36 cellular contexts compared by ENCODE assay signal in genomic region chr10:56068040-56068439, GRCh38.
"Had no signal": no experiment of that assay in that cellular context is flagged by ENCODE, and none has a peak within 500 bp of the region (broad histone marks: within the 10 kb centered on the region; RNA-seq: fewer than 3 reads in every experiment).

No MANE protein-coding gene starts in this region.

- H3K9me3 ChIP-seq: ascending aorta had no signal

- H3K27ac Mint-ChIP-seq: activated B cell treated with CpG ODN at 0.5 μM for 24 hours; activated CD4-positive, alpha-beta memory T cell treated with anti-CD3 and anti-CD28 coated beads for 36 hours; activated CD4-positive, alpha-beta T cell treated with anti-CD3 and anti-CD28 coated beads, Interleukin-2, amount 10 ng/mL, durations not matched to agents 24 days and 14 days; activated CD8-positive, alpha-beta T cell treated with anti-CD3 and anti-CD28 coated beads for 36 hours; activated naive CD4-positive, alpha-beta T cell treated with anti-CD3 and anti-CD28 coated beads, Interleukin-2, amount 10 ng/mL, durations not matched to agents 7 days and 5 days; activated naive CD4-positive, alpha-beta T cell treated with anti-CD3 and anti-CD28 coated beads, Interleukin-2, amount 50 U/mL, for 24 hours; activated naive CD8-positive, alpha-beta T cell; activated naive CD8-positive, alpha-beta T cell treated with anti-CD3 and anti-CD28 coated beads, Interleukin-2, amount 10 ng/mL, durations not matched to agents 7 days and 5 days; activated naive CD8-positive, alpha-beta T cell treated with anti-CD3 and anti-CD28 coated beads, Interleukin-2, amount 50 U/mL, for 24 hours; activated T-helper 2 cell treated with anti-CD3 and anti-CD28 coated beads, Interferon-gamma antibody, Interleukin-2, Interleukin-4, amounts not matched to agents 10 μg/mL and 5 μg/mL and 100 μg/mL, durations not matched to agents 14 hours and 24 hours and 36 hours; brain; T-helper 1 cell treated with Interleukin-12 subunit alpha and Interleukin-12 subunit beta and Interleukin-4 antibody, amounts not matched to agents 30 μg/mL and 1 μg/mL, for 36 hours; T-helper 2 cell treated with Interferon-gamma antibody and Interleukin-4, amounts not matched to agents 5 μg/mL and 100 μg/mL, for 36 hours had no signal

- H3K27ac ChIP-seq: ascending aorta, cardiac muscle cell, VCaP had no signal

- H3K4me1 ChIP-seq: ascending aorta had no signal

- H3K36me3 Mint-ChIP-seq: activated CD4-positive, alpha-beta memory T cell treated with anti-CD3 and anti-CD28 coated beads for 36 hours; activated naive CD4-positive, alpha-beta T cell treated with anti-CD3 and anti-CD28 coated beads, Interleukin-2, amount 10 ng/mL, durations not matched to agents 7 days and 5 days; activated naive CD4-positive, alpha-beta T cell treated with anti-CD3 and anti-CD28 coated beads, Interleukin-2, amount 50 U/mL, for 24 hours; activated naive CD8-positive, alpha-beta T cell; activated naive CD8-positive, alpha-beta T cell treated with anti-CD3 and anti-CD28 coated beads, Interleukin-2, amount 10 ng/mL, durations not matched to agents 7 days and 5 days; brain had no signal

- H3K4me3 ChIP-seq: ascending aorta, cardiac muscle cell had no signal

- H3K4me1 Mint-ChIP-seq: activated B cell treated with CpG ODN at 0.5 μM for 24 hours; activated CD4-positive, alpha-beta T cell treated with anti-CD3 and anti-CD28 coated beads, Interleukin-2, amount 10 ng/mL, durations not matched to agents 24 days and 14 days; activated naive CD4-positive, alpha-beta T cell treated with anti-CD3 and anti-CD28 coated beads, Interleukin-2, amount 10 ng/mL, durations not matched to agents 7 days and 5 days; activated naive CD4-positive, alpha-beta T cell treated with anti-CD3 and anti-CD28 coated beads, Interleukin-2, amount 50 U/mL, for 24 hours; activated naive CD8-positive, alpha-beta T cell treated with anti-CD3 and anti-CD28 coated beads, Interleukin-2, amount 10 ng/mL, durations not matched to agents 7 days and 5 days; activated naive CD8-positive, alpha-beta T cell treated with anti-CD3 and anti-CD28 coated beads, Interleukin-2, amount 50 U/mL, for 24 hours; brain; central memory CD8-positive, alpha-beta T cell had no signal

- DNase-seq: activated B cell treated with CpG ODN at 0.5 μM for 24 hours; activated CD4-positive, alpha-beta memory T cell treated with anti-CD3 and anti-CD28 coated beads for 36 hours; activated CD4-positive, alpha-beta T cell treated with anti-CD3 and anti-CD28 coated beads for 4 hours; activated CD4-positive, alpha-beta T cell treated with anti-CD3 and anti-CD28 coated beads, Interleukin-2, amount 10 ng/mL, durations not matched to agents 24 days and 14 days; activated CD4-positive, alpha-beta T cell treated with anti-CD3 and anti-CD28 coated beads, Interleukin-2, amount 50 U/mL, for 1 hour; activated CD4-positive, alpha-beta T cell treated with anti-CD3 and anti-CD28 coated beads, Interleukin-2, amount 50 U/mL, for 4 hours; activated CD4-positive, CD25-positive, alpha-beta regulatory T cell treated with anti-CD3 and anti-CD28 coated beads, Interleukin-2, amount 50 U/mL, for 72 hours; activated CD8-positive, alpha-beta memory T cell treated with anti-CD3 and anti-CD28 coated beads, Interleukin-2, amount 50 U/mL, for 4 hours; activated CD8-positive, alpha-beta T cell treated with anti-CD3 and anti-CD28 coated beads for 36 hours; activated effector memory CD4-positive, alpha-beta T cell treated with Interleukin-2 at 50 U/mL for 16 hours; activated gamma-delta T cell; activated naive CD4-positive, alpha-beta T cell treated with anti-CD3 and anti-CD28 coated beads, Interleukin-2, amount 10 ng/mL, durations not matched to agents 7 days and 5 days; activated naive CD4-positive, alpha-beta T cell treated with Interleukin-2 at 50 U/mL for 16 hours; activated naive CD8-positive, alpha-beta T cell treated with anti-CD3 and anti-CD28 coated beads, Interleukin-2, amount 10 ng/mL, durations not matched to agents 7 days and 5 days; activated naive CD8-positive, alpha-beta T cell treated with anti-CD3 and anti-CD28 coated beads, Interleukin-2, amount 50 U/mL, for 24 hours; activated T-cell treated with anti-CD3 and anti-CD28 coated beads for 4 hours; activated T-cell treated with anti-CD3 and anti-CD28 coated beads, Interleukin-2, amount 50 U/mL, for 1 hour; activated T-cell treated with anti-CD3 and anti-CD28 coated beads, Interleukin-2, amount 50 U/mL, for 48 hours; amygdala; anterior cingulate cortex; caudate nucleus; SW 1271; T-helper 1 cell; T-helper 2 cell; T-helper 9 cell had no signal

- ATAC-seq: activated CD8-positive, alpha-beta T cell treated with anti-CD3 and anti-CD28 coated beads for 36 hours; activated naive CD8-positive, alpha-beta T cell treated with anti-CD3 and anti-CD28 coated beads, Interleukin-2, amount 50 U/mL, for 24 hours had no signal

- FAIRE-seq: TTC549 had no signal

- H3K27me3 ChIP-seq: ascending aorta, cardiac muscle cell had no signal

- H3K4me3 Mint-ChIP-seq: activated B cell treated with CpG ODN at 0.5 μM for 24 hours; activated CD4-positive, alpha-beta memory T cell treated with anti-CD3 and anti-CD28 coated beads for 36 hours; activated CD4-positive, alpha-beta T cell treated with anti-CD3 and anti-CD28 coated beads, Interleukin-2, amount 10 ng/mL, durations not matched to agents 24 days and 14 days; activated CD8-positive, alpha-beta T cell treated with anti-CD3 and anti-CD28 coated beads for 36 hours; activated naive CD4-positive, alpha-beta T cell treated with anti-CD3 and anti-CD28 coated beads, Interleukin-2, amount 10 ng/mL, durations not matched to agents 7 days and 5 days; activated naive CD4-positive, alpha-beta T cell treated with anti-CD3 and anti-CD28 coated beads, Interleukin-2, amount 50 U/mL, for 24 hours; activated naive CD8-positive, alpha-beta T cell; activated naive CD8-positive, alpha-beta T cell treated with anti-CD3 and anti-CD28 coated beads, Interleukin-2, amount 10 ng/mL, durations not matched to agents 7 days and 5 days; activated naive CD8-positive, alpha-beta T cell treated with anti-CD3 and anti-CD28 coated beads, Interleukin-2, amount 50 U/mL, for 24 hours; brain; central memory CD8-positive, alpha-beta T cell; T-helper 1 cell treated with Interleukin-12 subunit alpha and Interleukin-12 subunit beta and Interleukin-4 antibody, amounts not matched to agents 30 μg/mL and 1 μg/mL, for 36 hours; T-helper 2 cell treated with Interferon-gamma antibody and Interleukin-4, amounts not matched to agents 5 μg/mL and 100 μg/mL, for 36 hours had no signal

- H3K27me3 Mint-ChIP-seq: activated B cell treated with CpG ODN at 0.5 μM for 24 hours; activated CD4-positive, alpha-beta memory T cell treated with anti-CD3 and anti-CD28 coated beads for 36 hours; activated CD4-positive, alpha-beta T cell treated with anti-CD3 and anti-CD28 coated beads, Interleukin-2, amount 10 ng/mL, durations not matched to agents 24 days and 14 days; activated CD8-positive, alpha-beta T cell treated with anti-CD3 and anti-CD28 coated beads for 36 hours; activated naive CD4-positive, alpha-beta T cell treated with anti-CD3 and anti-CD28 coated beads, Interleukin-2, amount 10 ng/mL, durations not matched to agents 7 days and 5 days; activated naive CD4-positive, alpha-beta T cell treated with anti-CD3 and anti-CD28 coated beads, Interleukin-2, amount 50 U/mL, for 24 hours; activated naive CD8-positive, alpha-beta T cell; activated naive CD8-positive, alpha-beta T cell treated with anti-CD3 and anti-CD28 coated beads, Interleukin-2, amount 10 ng/mL, durations not matched to agents 7 days and 5 days; activated naive CD8-positive, alpha-beta T cell treated with anti-CD3 and anti-CD28 coated beads, Interleukin-2, amount 50 U/mL, for 24 hours; central memory CD8-positive, alpha-beta T cell had no signal

- H3K36me3 ChIP-seq: ascending aorta, cardiac muscle cell had no signal
